In the genomic region with DNA sequence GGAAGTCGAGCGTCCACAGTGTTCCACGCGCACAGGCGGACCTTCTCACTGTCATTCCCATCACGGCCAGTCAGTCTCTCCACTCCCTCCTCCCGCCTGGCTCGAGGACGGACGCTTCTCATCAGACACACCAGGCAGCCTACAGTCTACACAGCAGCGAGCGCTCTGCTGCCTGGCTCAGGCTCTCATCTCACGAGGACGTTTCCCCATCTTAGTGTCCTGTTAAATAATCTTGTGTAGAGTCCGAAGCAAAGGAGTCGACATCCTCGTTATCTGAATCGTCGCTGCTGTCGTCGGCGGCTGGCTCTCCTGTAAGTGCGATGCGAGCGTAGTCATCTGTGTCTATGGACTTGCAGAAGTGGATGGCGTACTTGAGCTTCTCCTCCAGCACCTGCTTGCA, we compare ENCODE assay signal across 17 cellular contexts. TPM values are rescaled to one million over a fixed set of nuclear protein-coding genes. Genes with fewer than 3 reads are reported as not detected.
DNase-seq lines count a peak whose midpoint lies in the region; ATAC-seq and TF ChIP-seq lines count a peak whose summit lies in the region.
"Had no signal": no experiment of that assay in that cellular context is flagged by ENCODE, and none has a peak within 500 bp of the region (broad histone marks: within the 10 kb centered on the region; RNA-seq: fewer than 3 reads in every experiment).

No MANE protein-coding gene starts in this region.

- H3K4me1 ChIP-seq in PC-3 (ENCODE audit: insufficient read depth, low read length) (no peaks in the 10 kb centered on the region), sigmoid colon (peaks cover 0 to 14% (median 14%) of the 10 kb centered on the region in 4 donors), colonic mucosa (no peaks in the 10 kb centered on the region), uterus (peaks cover 0 to 3% of the 10 kb centered on the region in 2 donors)

- H4K20me1 ChIP-seq in PC-3 (ENCODE audit: low read length), result no peaks in the 10 kb centered on the region

- BruUV-seq in PC-3 (replicated peaks; lab: Mats Ljungman, UMichigan), result TSS peak; percentile 26

- CTCF ChIA-PET in PC-3 (lab: Charles Lee), result no interaction called here
- CTCF ChIA-PET in activated CD4-positive, alpha-beta memory T cell treated with anti-CD3 and anti-CD28 coated beads for 36 hours (lab: Charles Lee), result no interaction called here

- H3K4me3 Mint-ChIP-seq in immature natural killer cell, result no peak overlapping the region
- H3K4me3 Mint-ChIP-seq in activated CD4-positive, alpha-beta memory T cell treated with anti-CD3 and anti-CD28 coated beads for 36 hours, result no peak overlapping the region
- H3K4me3 Mint-ChIP-seq: GM23338 had no signal

- peaks cover 14% of the 10 kb centered on the region; the same call in 1 of the 2 replicates for H3K36me3 ChIP-seq in PC-3 (ENCODE audit: low read depth, low read length)
- peaks cover 28 to 57% (median 45%) of the 10 kb centered on the region in 4 donors for H3K36me3 ChIP-seq in sigmoid colon
- H3K36me3 ChIP-seq in colonic mucosa, result peaks cover 15% of the 10 kb centered on the region
- no peaks in the 10 kb centered on the region for H3K36me3 ChIP-seq in uterus

- H3K27me3 ChIP-seq in PC-3 (ENCODE audit: low read length) (peaks cover 11% of the 10 kb centered on the region), sigmoid colon (peaks cover 1 to 13% (median 13%) of the 10 kb centered on the region in 3 donors), colonic mucosa (peaks cover 15% of the 10 kb centered on the region), uterus (no peaks in the 10 kb centered on the region)

- H3K27me3 Mint-ChIP-seq in immature natural killer cell (ENCODE audit: low read depth in 3 of 3), result peaks cover 3 to 12% (median 7%) of the 10 kb centered on the region in 3 donors
- no peaks in the 10 kb centered on the region for H3K27me3 Mint-ChIP-seq in activated CD4-positive, alpha-beta memory T cell treated with anti-CD3 and anti-CD28 coated beads for 36 hours

- no peak for TF ChIP-seq CTCF in PC-3 (conservative IDR thresholded peaks at IDR 0.05; ENCODE audit: low read depth, low read length)
- no peak for TF ChIP-seq CTCF in sigmoid colon (IDR thresholded peaks at IDR 0.05)
- no peak for TF ChIP-seq CTCF in colonic mucosa (IDR thresholded peaks at IDR 0.05)
- no peak for TF ChIP-seq CTCF in uterus (IDR thresholded peaks at IDR 0.05)

- H3K79me2 ChIP-seq in PC-3 (ENCODE audit: low read length), result no peaks in the 10 kb centered on the region

- H3K9me2 ChIP-seq in PC-3 (replicated peaks; ENCODE audit: low read length), result no peaks in the 10 kb centered on the region

- no peaks in the 10 kb centered on the region for H3F3A ChIP-seq in PC-3 (ENCODE audit: low read length, unreplicated experiment)

- POLR2A ChIA-PET in PC-3 (lab: Charles Lee; ENCODE audit: unreplicated experiment), result no interaction called here
- POLR2A ChIA-PET in activated CD4-positive, alpha-beta memory T cell treated with anti-CD3 and anti-CD28 coated beads for 36 hours (lab: Charles Lee), result no interaction called here

- 91 to 95% methylated on average over 26 of the region's 26 CpGs for WGBS in sigmoid colon, 2 donors

- H3K4me2 ChIP-seq in PC-3 (ENCODE audit: low read length), result no peak overlapping the region
- H3K4me2 ChIP-seq: BLaER1 treated with 17β-estradiol and CSF1 and Interleukin-3, amounts not matched to agents 10 nM and 100 nM; GM23338 had no signal

- TF ChIP-seq EP300 in sigmoid colon (IDR thresholded peaks at IDR 0.05), result no peak

- peaks cover 28% of the 10 kb centered on the region in 2 donors for H3K4me1 Mint-ChIP-seq in immature natural killer cell
- H3K4me1 Mint-ChIP-seq in activated CD4-positive, alpha-beta memory T cell treated with anti-CD3 and anti-CD28 coated beads for 36 hours (ENCODE audit: low read depth), result peaks cover 2% of the 10 kb centered on the region
- H3K4me1 Mint-ChIP-seq: GM23338 had no signal

- intact Hi-C loops in PC-3 (cut with micrococcal nuclease) (no loop called here), sigmoid colon (cut with DNase I) (no loop called here), colonic mucosa (cut with DNase I) (no loop called here), uterus (cut with DNase I; ENCODE audit: low total_unique reads) (no loop called here)
- intact Hi-C loops in activated CD4-positive, alpha-beta memory T cell treated with anti-CD3 and anti-CD28 coated beads for 36 hours (cut with micrococcal nuclease), result no loop called here

- H2AFZ ChIP-seq in PC-3 (ENCODE audit: low read length), result no peak overlapping the region
- H2AFZ ChIP-seq: GM23338 had no signal

- H3K9me3 ChIP-seq in PC-3 (ENCODE audit: low read length) (no peaks in the 10 kb centered on the region), sigmoid colon (no peaks in the 10 kb centered on the region), colonic mucosa (no peaks in the 10 kb centered on the region), uterus (no peaks in the 10 kb centered on the region)
- H3K9me3 ChIP-seq: BLaER1 treated with 17β-estradiol and CSF1 and Interleukin-3, amounts not matched to agents 10 nM and 100 nM had no signal

- no peak overlapping the region for H3K9ac ChIP-seq in PC-3 (ENCODE audit: low read length)
- H3K9ac ChIP-seq in colonic mucosa (ENCODE audit: low read depth in 2 of 2, low read length in 2 of 2), result no peak overlapping the region
- H3K9ac ChIP-seq: BLaER1 treated with 17β-estradiol and CSF1 and Interleukin-3, amounts not matched to agents 10 nM and 100 nM had no signal

- peak overlapping the region in 4 of 6 donors; percentile 36 to 68 (median 55) for H3K27ac Mint-ChIP-seq in immature natural killer cell
- no peak overlapping the region for H3K27ac Mint-ChIP-seq in activated CD4-positive, alpha-beta memory T cell treated with anti-CD3 and anti-CD28 coated beads for 36 hours
- H3K27ac Mint-ChIP-seq: GM23338 had no signal

- ATAC-seq in PC-3, result no peak
- ATAC-seq: GM23338 had no signal

- peak; percentile 33 for DNase-seq in activated CD8-positive, alpha-beta memory T cell treated with anti-CD3 and anti-CD28 coated beads, Interleukin-2, amount 50 U/mL, for 48 hours
- DNase-seq in activated CD8-positive, alpha-beta memory T cell treated with anti-CD3 and anti-CD28 coated beads, Interleukin-2, amount 50 U/mL, for 4 hours, result no peak
- DNase-seq in PC-3 (no peak), immature natural killer cell (no peak), sigmoid colon (peak; percentile 43), colonic mucosa (no peak), uterus (no peak)
- no peak for DNase-seq in activated CD4-positive, alpha-beta memory T cell treated with anti-CD3 and anti-CD28 coated beads for 36 hours
- DNase-seq: GF-D8, KBM-7, NCI-H1436 treated with DMSO at 0.1 percent for 48 hours, NCI-H2029 treated with DMSO at 0.1 percent for 48 hours, SIG-M5 had no signal

- H3K9me3 Mint-ChIP-seq in immature natural killer cell, result peaks cover 0 to 2% (median 0%) of the 10 kb centered on the region in 6 donors
- no peaks in the 10 kb centered on the region for H3K9me3 Mint-ChIP-seq in activated CD4-positive, alpha-beta memory T cell treated with anti-CD3 and anti-CD28 coated beads for 36 hours

- H3K36me3 Mint-ChIP-seq in immature natural killer cell, result peaks cover 25 to 29% (median 25%) of the 10 kb centered on the region in 3 donors
- peaks cover 30% of the 10 kb centered on the region for H3K36me3 Mint-ChIP-seq in activated CD4-positive, alpha-beta memory T cell treated with anti-CD3 and anti-CD28 coated beads for 36 hours

- H3K4me3 ChIP-seq in PC-3 (ENCODE audit: low read length), result no peak overlapping the region
- no peak overlapping the region for H3K4me3 ChIP-seq in sigmoid colon
- no peak overlapping the region for H3K4me3 ChIP-seq in colonic mucosa
- H3K4me3 ChIP-seq in uterus, result no peak overlapping the region
- H3K4me3 ChIP-seq: BLaER1 treated with 17β-estradiol and CSF1 and Interleukin-3, amounts not matched to agents 10 nM and 100 nM; GM23338 had no signal

- TF ChIP-seq POLR2A in sigmoid colon (IDR thresholded peaks at IDR 0.05), result no peak
- TF ChIP-seq POLR2A in uterus (IDR thresholded peaks at IDR 0.05), result no peak

- H3K27ac ChIP-seq in PC-3 (ENCODE audit: low read length) (no peak overlapping the region), sigmoid colon (no peak overlapping the region), colonic mucosa (no peak overlapping the region), uterus (no peak overlapping the region)
- H3K27ac ChIP-seq: BLaER1 treated with 17β-estradiol and CSF1 and Interleukin-3, amounts not matched to agents 10 nM and 100 nM had no signal

RNA-seq across cellular contexts. Expression of gene OCA2, which starts 12.4 kb away (rescaled TPM):
- total RNA-seq in PC-3 (2014; rRNA removed), result not detected in 2 replicates
- under 1 TPM in 1 of 3 donors, not detected in 2; 0.50 TPM for polyA plus RNA-seq in immature natural killer cell
- under 1 TPM in 1 of 4 donors, not detected in 3; 0.36 TPM for total RNA-seq in sigmoid colon
- polyA plus RNA-seq in sigmoid colon, result under 1 TPM in 1 of 3 donors, not detected in 2; 0.41 TPM
- under 1 TPM; 0.10 to 0.82 TPM for total RNA-seq in colonic mucosa
- not detected for total RNA-seq in activated CD4-positive, alpha-beta memory T cell treated with anti-CD3 and anti-CD28 coated beads for 36 hours
- 1 to 10 TPM in 1 of 4 donors, under 1 TPM in 1, not detected in 2; 0.55 to 4.6 TPM for total RNA-seq in uterus
- total RNA-seq: Daoy, RPMI7951 had no signal

Comparison
In these comparisons a context has a peak if more than half of its experiments do, and no peak if none do; other contexts are left out.
1. DNase-seq: peak in activated CD8-positive, alpha-beta memory T cell treated with anti-CD3 and anti-CD28 coated beads, Interleukin-2, amount 50 U/mL, for 48 hours (single experiment) and sigmoid colon (single experiment); none in activated CD8-positive, alpha-beta memory T cell treated with anti-CD3 and anti-CD28 coated beads, Interleukin-2, amount 50 U/mL, for 4 hours (single experiment), PC-3 (single experiment), immature natural killer cell (0 of 3), colonic mucosa (single experiment), activated CD4-positive, alpha-beta memory T cell treated with anti-CD3 and anti-CD28 coated beads for 36 hours (single experiment) and uterus (0 of 2).